ENCODE assay signal across 8 cellular contexts in the genomic region with DNA sequence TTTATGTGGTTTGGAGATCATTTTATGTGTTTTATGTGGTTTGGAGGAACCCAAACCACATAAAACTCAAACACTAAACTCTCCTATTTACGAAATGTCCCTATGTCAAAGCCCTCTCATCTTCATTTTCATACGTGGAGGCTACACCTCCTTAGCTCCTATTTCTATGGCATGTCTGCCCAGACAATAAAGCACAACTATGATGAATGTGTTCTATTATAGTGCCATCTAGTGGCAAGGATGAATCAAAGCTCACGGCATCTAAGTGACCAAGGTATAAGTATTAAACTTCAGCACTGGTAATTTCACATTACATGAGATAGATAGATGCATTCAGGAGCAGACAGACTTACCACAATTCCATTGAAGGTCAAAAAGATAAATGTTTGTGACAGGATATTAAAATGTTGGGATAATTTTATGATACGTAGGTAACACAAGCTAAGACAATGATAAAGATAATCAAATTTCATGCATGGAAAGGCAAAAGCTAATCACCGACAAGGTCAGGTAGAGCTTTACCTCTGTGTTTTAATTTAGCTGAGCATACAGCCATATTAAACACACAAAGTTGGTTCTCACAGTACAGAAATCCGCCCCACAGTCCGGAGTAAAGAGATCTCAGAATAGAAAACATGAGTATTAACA.
DNase-seq lines count a peak whose midpoint lies in the region; ATAC-seq, FAIRE-seq and TF ChIP-seq lines count a peak whose summit lies in the region.

No MANE protein-coding gene starts in this region.

- ATAC-seq in GM18907 (IDR thresholded peaks at IDR 0.05; ENCODE audit: unreplicated experiment) (peak; percentile 88), HG03095 (IDR thresholded peaks at IDR 0.05; ENCODE audit: unreplicated experiment) (peak; percentile 87), GM21447 (IDR thresholded peaks at IDR 0.05; ENCODE audit: unreplicated experiment) (no peak)

- no peak for TF ChIP-seq POLR2A in endothelial cell of umbilical vein (IDR thresholded peaks at IDR 0.05; ENCODE audit: low read depth, low read length)

- H3K4me1 Mint-ChIP-seq in Caco-2 (ENCODE audit: low read depth, unreplicated experiment): no peaks in the 10 kb centered on the region

- H3K9me3 Mint-ChIP-seq in Caco-2 (ENCODE audit: unreplicated experiment): peaks cover 13% of the 10 kb centered on the region

- TF ChIP-seq CTCF in Caco-2 (IDR thresholded peaks at IDR 0.05; ENCODE audit: insufficient read depth in 1 of 2, low read depth in 1 of 2, low read length in 1 of 2, severe bottlenecking in 1 of 2, unreplicated experiment in 1 of 2): peak; percentile 45 to 58
- peak; percentile 31 to 38 for TF ChIP-seq CTCF in endothelial cell of umbilical vein (IDR thresholded peaks at IDR 0.05; ENCODE audit: extremely low read depth in 1 of 2, insufficient read depth in 1 of 2, low read depth in 1 of 2, low read length in 2 of 2)

- no peak overlapping the region for H3K9ac ChIP-seq in endothelial cell of umbilical vein (replicated peaks; ENCODE audit: extremely low read depth, insufficient read depth, low read length)

- H3K4me3 ChIP-seq in Caco-2 (ENCODE audit: low read depth, low read length) (no peak overlapping the region), endothelial cell of umbilical vein (replicated peaks in 1 of 3; ENCODE audit: insufficient read depth in 1 of 3, low read depth in 1 of 3, low read length in 3 of 3) (no peak overlapping the region)

- no TSS peak for BruUV-seq in Caco-2 (replicated peaks; lab: Mats Ljungman, UMichigan)
- no TSS peak for BruUV-seq in endothelial cell of umbilical vein (replicated peaks; lab: Mats Ljungman, UMichigan)

- no peak overlapping the region for H3K27ac ChIP-seq in endothelial cell of umbilical vein (ENCODE audit: insufficient read depth, low read depth, low read length)

- no peaks in the 10 kb centered on the region for H3K4me1 ChIP-seq in Caco-2
- peaks cover 3% of the 10 kb centered on the region for H3K4me1 ChIP-seq in endothelial cell of umbilical vein (ENCODE audit: control insufficient read depth, extremely low read depth, insufficient read depth, low read length)

- no peaks in the 10 kb centered on the region for H3K27me3 ChIP-seq in Caco-2 (replicated peaks; ENCODE audit: control insufficient read depth, insufficient read depth, low read length)
- H3K27me3 ChIP-seq in endothelial cell of umbilical vein (ENCODE audit: control insufficient read depth in 2 of 2, insufficient read depth in 2 of 2, low read length in 2 of 2): no peaks in the 10 kb centered on the region

- DNase-seq in Caco-2: peak in 1 of 2 experiments; percentile 40
- peak; percentile 79 for DNase-seq in OCI-M1 (lab: John Stamatoyannopoulos, UW)
- DNase-seq in endothelial cell of umbilical vein (ENCODE audit: low read depth, low spot score): peak; percentile 33
- peak; percentile 4 for DNase-seq in myocyte (ENCODE audit: low read depth)
- no peak for DNase-seq in GOT3 (lab: John Stamatoyannopoulos, UW)

- no peaks in the 10 kb centered on the region for H4K20me1 ChIP-seq in endothelial cell of umbilical vein (replicated peaks; ENCODE audit: control insufficient read depth, extremely low read depth, insufficient read depth, low read length)

- no peaks in the 10 kb centered on the region for H3K36me3 Mint-ChIP-seq in Caco-2 (ENCODE audit: insufficient read depth, unreplicated experiment)

- no peak overlapping the region for H3K4me2 ChIP-seq in endothelial cell of umbilical vein (ENCODE audit: insufficient read depth, low read length)

- peaks cover 11% of the 10 kb centered on the region for H3K27me3 Mint-ChIP-seq in Caco-2 (ENCODE audit: insufficient read depth, unreplicated experiment)

- H3K4me3 Mint-ChIP-seq in Caco-2 (ENCODE audit: unreplicated experiment): peak overlapping the region; percentile 22

- intact Hi-C loops in Caco-2 (cut with micrococcal nuclease; ENCODE audit: unreplicated experiment): no loop called here
- intact Hi-C loops in endothelial cell of umbilical vein (cut with micrococcal nuclease): no loop called here

- CTCF ChIA-PET in Caco-2 (lab: Charles Lee) (interaction anchor here (0.5 to 1.3 kb wide), 8 partner anchors 38 to 1414 kb away, joined by 3 to 13 read pairs (median 4); no protein-coding TSS in a partner anchor), endothelial cell of umbilical vein (lab: Charles Lee) (interaction anchor here (0.6 to 1.9 kb wide), 10 partner anchors 9 to 1809 kb away, joined by 3 to 36 read pairs (median 4); a partner anchor contains a TSS)

- H3K9me1 ChIP-seq in endothelial cell of umbilical vein (replicated peaks; ENCODE audit: control insufficient read depth, extremely low read depth, insufficient read depth, low read length): no peaks in the 10 kb centered on the region

- no peak overlapping the region for H2AFZ ChIP-seq in endothelial cell of umbilical vein (ENCODE audit: low read depth, low read length)

- peak; percentile 31 for FAIRE-seq in endothelial cell of umbilical vein (lab: Jason Lieb, UNC)

- H3K79me2 ChIP-seq in endothelial cell of umbilical vein (ENCODE audit: control insufficient read depth, insufficient read depth, low read length): no peaks in the 10 kb centered on the region

- H3K27ac Mint-ChIP-seq in Caco-2 (ENCODE audit: unreplicated experiment): no peak overlapping the region

- dilution Hi-C loops in endothelial cell of umbilical vein (cut with MboI; ENCODE audit: extremely low pct_ligation_motif_present, low sequenced_read_pairs): no loop called here

- no peaks in the 10 kb centered on the region for H3K36me3 ChIP-seq in Caco-2 (ENCODE audit: control insufficient read depth, insufficient read depth, low read length)
- H3K36me3 ChIP-seq in endothelial cell of umbilical vein (ENCODE audit: control insufficient read depth in 2 of 2, extremely low read depth in 1 of 2, insufficient read depth in 2 of 2, low read length in 2 of 2): no peaks in the 10 kb centered on the region

- POLR2A ChIA-PET in Caco-2 (lab: Charles Lee): no interaction called here
- POLR2A ChIA-PET in endothelial cell of umbilical vein (lab: Charles Lee): no interaction called here

- H3K9me3 ChIP-seq in Caco-2 (no peaks in the 10 kb centered on the region), endothelial cell of umbilical vein (replicated peaks; ENCODE audit: control insufficient read depth, insufficient read depth, low read length) (no peaks in the 10 kb centered on the region)

TF ChIP-seq in endothelial cell of umbilical vein, 7 proteins besides CTCF, POLR2A, EP300 and RAD21:
- TF ChIP-seq GATA2 (IDR thresholded peaks at IDR 0.05; ENCODE audit: insufficient read depth, insufficient read length, low read depth, low read length): no peak
- TF ChIP-seq MYC (IDR thresholded peaks at IDR 0.05; ENCODE audit: low read depth, low read length): no peak
- TF ChIP-seq JUN (IDR thresholded peaks at IDR 0.05; ENCODE audit: borderline replicate concordance, insufficient read depth, insufficient read length, low read depth): no peak
- no peak for TF ChIP-seq EZH2 (IDR thresholded peaks at IDR 0.05; ENCODE audit: borderline replicate concordance, low read depth, low read length, severe bottlenecking)
- no peak for TF ChIP-seq FOS (IDR thresholded peaks at IDR 0.05; ENCODE audit: borderline replicate concordance, insufficient read depth, low read length)
- TF ChIP-seq POLR2AphosphoS5 (IDR thresholded peaks at IDR 0.05; ENCODE audit: insufficient read depth, low read depth, low read length): no peak
- TF ChIP-seq, protein P1, sequence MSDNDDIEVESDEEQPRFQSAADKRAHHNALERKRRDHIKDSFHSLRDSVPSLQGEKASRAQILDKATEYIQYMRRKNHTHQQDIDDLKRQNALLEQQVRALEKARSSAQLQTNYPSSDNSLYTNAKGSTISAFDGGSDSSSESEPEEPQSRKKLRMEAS (IDR thresholded peaks at IDR 0.05; ENCODE audit: insufficient read depth, insufficient read length): no peak
